8 cellular contexts compared by ENCODE assay signal in genomic region chr15:37095993-37096877, GRCh38. TPM values are rescaled to one million over a fixed set of nuclear protein-coding genes. Genes with fewer than 3 reads are reported as not detected.
A peak's percentile ranks its signal among the peaks of the same experiment; 100 is the strongest.
DNase-seq lines count a peak whose midpoint lies in the region; ATAC-seq, FAIRE-seq and TF ChIP-seq lines count a peak whose summit lies in the region.
"Had no signal": no experiment of that assay in that cellular context is flagged by ENCODE, and none has a peak within 500 bp of the region (broad histone marks: within the 10 kb centered on the region; RNA-seq: fewer than 3 reads in every experiment).

No MANE protein-coding gene starts in this region.

- under 1% methylated on average over 34 of the region's 36 CpGs for WGBS in HUES64
- 40% methylated on average over 35 of the region's 36 CpGs for WGBS in suprapubic skin

- no peak for TF ChIP-seq POLR2A in suprapubic skin (IDR thresholded peaks at IDR 0.05)

- TF ChIP-seq CTCF in kidney (IDR thresholded peaks at IDR 0.05; ENCODE audit: borderline replicate concordance, extremely low read depth, insufficient read depth): no peak
- TF ChIP-seq CTCF in suprapubic skin (IDR thresholded peaks at IDR 0.05): no peak

- H3K27me3 ChIP-seq in HUES64 (ENCODE audit: insufficient read depth, low read length) (peaks cover 79% of the 10 kb centered on the region), suprapubic skin (peaks cover 4% of the 10 kb centered on the region)

- no peak overlapping the region for H3K27ac ChIP-seq in HUES64 (ENCODE audit: low read depth, low read length)
- peak overlapping the region; percentile 84 for H3K27ac ChIP-seq in cingulate gyrus (ENCODE audit: low read depth, low read length)
- H3K27ac ChIP-seq in kidney (ENCODE audit: low read depth in 2 of 2, low read length in 2 of 2): peak overlapping the region; percentile 86 to 94
- H3K27ac ChIP-seq in suprapubic skin: peak overlapping the region; percentile 92

- intact Hi-C loops in kidney (cut with DNase I): loop anchor here (10.0 kb wide), 1 partner anchor 1581 kb away; no protein-coding TSS in a partner anchor

- no peak for ATAC-seq in GM21737 (IDR thresholded peaks at IDR 0.05; ENCODE audit: unreplicated experiment)

- H3K4me1 ChIP-seq in HUES64 (ENCODE audit: insufficient read depth, low read length) (peaks cover 51% of the 10 kb centered on the region), kidney (ENCODE audit: control insufficient read depth in 1 of 2, insufficient read depth in 1 of 2, low read depth in 1 of 2, low read length in 2 of 2) (no peaks in the 10 kb centered on the region), suprapubic skin (peaks cover 31% of the 10 kb centered on the region)

- peak; percentile 71 for DNase-seq in kidney
- peak in 1 of 2 donors; percentile 64 for DNase-seq in suprapubic skin (ENCODE audit: low spot score in 2 of 2)
- no peak for DNase-seq in NCI-H524 treated with DMSO at 0.1 percent for 48 hours (lab: John Stamatoyannopoulos, UW)
- no peak for DNase-seq in RPMI8226

- no peak for TF ChIP-seq EP300 in suprapubic skin (IDR thresholded peaks at IDR 0.05)

- H3K36me3 ChIP-seq in HUES64 (ENCODE audit: insufficient read depth, low read length): no peaks in the 10 kb centered on the region
- no peaks in the 10 kb centered on the region for H3K36me3 ChIP-seq in kidney (ENCODE audit: control insufficient read depth in 1 of 2, insufficient read depth in 2 of 2, low read length in 2 of 2)
- no peaks in the 10 kb centered on the region for H3K36me3 ChIP-seq in suprapubic skin

- no peak for FAIRE-seq in kidney (lab: Jason Lieb, UNC)
- FAIRE-seq: colon had no signal

- H3K9ac ChIP-seq in HUES64 (ENCODE audit: low read depth, low read length) (peak overlapping the region; percentile 32; the same call in 1 of the 2 replicates), kidney (ENCODE audit: low read length in 2 of 2) (peak overlapping the region; percentile 43 to 74)

- H3K4me3 ChIP-seq in HUES64 (ENCODE audit: low read length) (peak overlapping the region; percentile 65), kidney (ENCODE audit: low read length in 2 of 2) (peak overlapping the region; percentile 77 to 81), suprapubic skin (peak overlapping the region; percentile 76)

- H3K9me3 ChIP-seq in HUES64 (ENCODE audit: insufficient read depth, low read depth, low read length) (no peaks in the 10 kb centered on the region), kidney (ENCODE audit: control insufficient read depth in 1 of 2, low read length in 2 of 2) (no peaks in the 10 kb centered on the region), suprapubic skin (no peaks in the 10 kb centered on the region)

RNA-seq across cellular contexts. Expression of gene MEIS2, which starts 4.1 kb away (rescaled TPM):
- polyA plus RNA-seq in HUES64 (2013, experiment 1 of 2): 15.0 TPM
- polyA plus RNA-seq in HUES64 (2013, experiment 2 of 2): 20.2 TPM
- total RNA-seq in kidney (50.9 TPM), suprapubic skin (10 to 100 TPM in 3 of 4 donors, 1 to 10 TPM in 1; 9.0 to 18.5 (median 16.3) TPM)
- 14.7 TPM for polyA plus RNA-seq in kidney (ENCODE audit: insufficient read depth, low read depth, low replicate concordance)
